1 cellular context compared by ENCODE assay signal in genomic region chr3:41710646-41711388, GRCh38.
TF ChIP-seq lines count a peak whose summit lies in the region.

No MANE protein-coding gene starts in this region.

TF ChIP-seq in H1, 55 proteins besides CTCF, POLR2A, EP300 and RAD21:
- peak; percentile 34 for TF ChIP-seq CTBP2 (IDR thresholded peaks at IDR 0.05; ENCODE audit: borderline replicate concordance, insufficient read depth, insufficient read length, low read length)
- TF ChIP-seq SUZ12 (IDR thresholded peaks at IDR 0.05; ENCODE audit: low read length) = no peak
- TF ChIP-seq EZH2 (IDR thresholded peaks at IDR 0.05; ENCODE audit: low read depth, low read length, severe bottlenecking) = no peak
- TF ChIP-seq ZNF274 (IDR thresholded peaks at IDR 0.05; ENCODE audit: borderline replicate concordance, extremely low read depth, low read length) = no peak
- TF ChIP-seq ATF3 (IDR thresholded peaks at IDR 0.05; ENCODE audit: insufficient read depth, low read depth, low read length) = peak; percentile 73; the same call in 1 of the 2 replicates
- no peak for TF ChIP-seq FOSL1 (IDR thresholded peaks at IDR 0.05; ENCODE audit: insufficient read depth, low read depth, low read length)
- TF ChIP-seq GABPA (IDR thresholded peaks at IDR 0.05; ENCODE audit: borderline replicate concordance, insufficient read depth, low read length) = no peak
- TF ChIP-seq BCL11A (IDR thresholded peaks at IDR 0.05; ENCODE audit: low read depth in 2 of 2, low read length in 2 of 2) = no peak
- peak; percentile 93 for TF ChIP-seq CEBPB (IDR thresholded peaks at IDR 0.05; ENCODE audit: low read depth, low read length)
- TF ChIP-seq SRF (IDR thresholded peaks at IDR 0.05; ENCODE audit: low read depth, low read length) = no peak
- TF ChIP-seq JUN (IDR thresholded peaks at IDR 0.05; ENCODE audit: low read depth, low read length) = 0 out of 2 replicates have a peak, but pooled peaks have one; percentile 38
- TF ChIP-seq JUND (IDR thresholded peaks at IDR 0.05; ENCODE audit: low read length) = peak; percentile 86
- TF ChIP-seq KDM1A (IDR thresholded peaks at IDR 0.05; ENCODE audit: borderline replicate concordance, low read length) = no peak
- TF ChIP-seq SP2 (IDR thresholded peaks at IDR 0.05; ENCODE audit: low read length) = no peak
- no peak for TF ChIP-seq HDAC2 (IDR thresholded peaks at IDR 0.05; ENCODE audit: borderline replicate concordance in 1 of 2, low read depth in 2 of 2, low read length in 2 of 2)
- peak; percentile 40; the same call in 1 of the 2 replicates for TF ChIP-seq TEAD4 (IDR thresholded peaks at IDR 0.05; ENCODE audit: low read depth, low read length)
- no peak for TF ChIP-seq PHF8 (conservative IDR thresholded peaks at IDR 0.05; ENCODE audit: low read depth, low read length)
- TF ChIP-seq HDAC6 (IDR thresholded peaks at IDR 0.05; ENCODE audit: low read depth, low read length) = no peak
- no peak for TF ChIP-seq SAP30 (IDR thresholded peaks at IDR 0.05; ENCODE audit: insufficient read depth, insufficient replicate concordance, low read length)
- TF ChIP-seq CHD7 (IDR thresholded peaks at IDR 0.05; ENCODE audit: insufficient replicate concordance, low read length) = no peak
- TF ChIP-seq ATF2 (IDR thresholded peaks at IDR 0.05; ENCODE audit: low read length) = no peak
TF ChIP-seq in H1: peak in this region for 6.
